8 cellular contexts compared by ENCODE assay signal in the genomic region with DNA sequence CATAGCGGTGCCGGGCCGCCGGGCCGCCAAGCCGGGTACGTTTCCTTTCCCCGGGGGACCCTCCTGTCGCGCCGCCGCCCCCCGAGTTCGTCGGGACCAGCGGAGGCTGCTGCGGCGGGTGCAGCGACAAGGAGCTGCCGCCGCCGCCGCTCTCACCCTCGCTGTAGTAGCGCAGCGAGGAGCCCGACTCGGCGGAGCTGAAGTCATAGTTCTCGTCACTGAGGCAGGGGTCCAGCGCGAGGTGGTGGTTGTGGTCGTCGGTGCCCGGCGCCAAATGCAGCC.
DNase-seq lines count a peak whose midpoint lies in the region; ATAC-seq and TF ChIP-seq lines count a peak whose summit lies in the region.

No MANE protein-coding gene starts in this region.

- H3K27ac ChIP-seq in parathyroid adenoma, result peak overlapping the region; percentile 83

- no peaks in the 10 kb centered on the region for H3K9me3 ChIP-seq in parathyroid adenoma (ENCODE audit: control insufficient read depth, low read length)

- peak overlapping the region; percentile 21 for H3K9ac ChIP-seq in parathyroid adenoma

- H3K4me3 Mint-ChIP-seq in activated T-cell treated with anti-CD3 and anti-CD28 coated beads, Interleukin-2, amount 50 U/mL, for 24 hours, result peak overlapping the region; percentile 99

- H2AFZ ChIP-seq in parathyroid adenoma, result peak overlapping the region; percentile 100

- DNase-seq in activated T-cell treated with anti-CD3 and anti-CD28 coated beads, Interleukin-2, amount 50 U/mL, for 24 hours, result no peak
- DNase-seq in activated T-cell treated with anti-CD3 and anti-CD28 coated beads, Interleukin-2, amount 50 U/mL, for 48 hours, result no peak
- DNase-seq in UCSD-AML1 (lab: John Stamatoyannopoulos, UW; ENCODE audit: unreplicated experiment) (peak; percentile 61), foreskin fibroblast (peak in 1 of 2 donors; percentile 6), COLO668 (lab: John Stamatoyannopoulos, UW; ENCODE audit: unreplicated experiment) (no peak), NCI-H524 treated with DMSO at 0.1 percent for 48 hours (lab: John Stamatoyannopoulos, UW) (no peak)

- H3K27me3 ChIP-seq in parathyroid adenoma (ENCODE audit: control insufficient read depth, insufficient read depth, low read length), result no peaks in the 10 kb centered on the region

- H3K27me3 Mint-ChIP-seq in activated T-cell treated with anti-CD3 and anti-CD28 coated beads, Interleukin-2, amount 50 U/mL, for 24 hours, result no peaks in the 10 kb centered on the region

- H3K79me2 ChIP-seq in parathyroid adenoma, result peaks cover 27% of the 10 kb centered on the region

- H3K4me3 ChIP-seq in foreskin fibroblast (ENCODE audit: low read depth in 1 of 2, low read length in 2 of 2) (peak overlapping the region; percentile 71 to 84), parathyroid adenoma (ENCODE audit: low read depth, low read length) (peak overlapping the region; percentile 77)

- H3K4me1 ChIP-seq in parathyroid adenoma, result peaks cover 11% of the 10 kb centered on the region

- peaks cover 36% of the 10 kb centered on the region for H3K36me3 Mint-ChIP-seq in activated T-cell treated with anti-CD3 and anti-CD28 coated beads, Interleukin-2, amount 50 U/mL, for 24 hours (ENCODE audit: low read depth)

- no peaks in the 10 kb centered on the region for H3K9me3 Mint-ChIP-seq in activated T-cell treated with anti-CD3 and anti-CD28 coated beads, Interleukin-2, amount 50 U/mL, for 24 hours

- H3K27ac Mint-ChIP-seq in activated T-cell treated with anti-CD3 and anti-CD28 coated beads, Interleukin-2, amount 50 U/mL, for 24 hours, result peak overlapping the region; percentile 98

- H3K4me1 Mint-ChIP-seq in activated T-cell treated with anti-CD3 and anti-CD28 coated beads, Interleukin-2, amount 50 U/mL, for 24 hours (ENCODE audit: low read depth), result peaks cover 47% of the 10 kb centered on the region

- peak overlapping the region; percentile 70 for H3K4me2 ChIP-seq in parathyroid adenoma (ENCODE audit: low read length)

- no peak for TF ChIP-seq CTCF in foreskin fibroblast (IDR thresholded peaks at IDR 0.05; ENCODE audit: low read depth, low read length)
- no peak for TF ChIP-seq CTCF in parathyroid adenoma (IDR thresholded peaks at IDR 0.05)

- H3K36me3 ChIP-seq in parathyroid adenoma (ENCODE audit: control insufficient read depth, insufficient read depth, low read length), result no peaks in the 10 kb centered on the region

- ATAC-seq in HG03039 (IDR thresholded peaks at IDR 0.05; ENCODE audit: unreplicated experiment), result peak; percentile 19
